Comparison of ENCODE assay signal across 18 cellular contexts in genomic region chr5:5560016-5560415, GRCh38.
"Had no signal": no experiment of that assay in that cellular context is flagged by ENCODE, and none has a peak within 500 bp of the region (broad histone marks: within the 10 kb centered on the region; RNA-seq: fewer than 3 reads in every experiment).

No MANE protein-coding gene starts in this region.

- H3K27me3 ChIP-seq: adrenal gland, gastrocnemius medialis, heart right ventricle, left lung, sigmoid colon, suprapubic skin had no signal

- H3K36me3 ChIP-seq: adrenal gland, gastrocnemius medialis, heart right ventricle, left lung, prostate gland, sigmoid colon, suprapubic skin, WERI-Rb-1 had no signal

- ATAC-seq: gastrocnemius medialis; heart right ventricle; left lung; stimulated activated naive CD8-positive, alpha-beta T cell treated with anti-CD3 and anti-CD28 coated beads, Interleukin-15, Interleukin-2, amounts not matched to agents 100 U/mL and 50 U/mL, for 24 hours had no signal

- DNase-seq: activated CD4-positive, alpha-beta T cell treated with anti-CD3 and anti-CD28 coated beads, Interleukin-2, amount 10 ng/mL, durations not matched to agents 24 days and 14 days; activated CD8-positive, alpha-beta memory T cell treated with anti-CD3 and anti-CD28 coated beads for 24 hours; activated naive CD4-positive, alpha-beta T cell treated with Interleukin-2 at 50 U/mL for 16 hours; caudate nucleus; effector CD4-positive, alpha-beta T cell; gastrocnemius medialis; heart right ventricle; islet precursor cell; left lung; sigmoid colon; stimulated activated CD4-positive, alpha-beta T cell treated with anti-CD3 and anti-CD28 coated beads, Interleukin-4, amount 100 ng/mL, for 1 hour; stimulated activated CD8-positive, alpha-beta memory T cell treated with anti-CD3 and anti-CD28 coated beads, Interleukin-4, amount 100 ng/mL, for 48 hours; stimulated activated naive CD8-positive, alpha-beta T cell treated with anti-CD3 and anti-CD28 coated beads, Interleukin-15, Interleukin-2, amounts not matched to agents 100 U/mL and 50 U/mL, for 24 hours; WERI-Rb-1 had no signal

- H3K4me3 ChIP-seq: adrenal gland, coronary artery, gastrocnemius medialis, heart right ventricle, left lung, prostate gland, sigmoid colon, suprapubic skin had no signal

- H3K4me1 ChIP-seq: adrenal gland, gastrocnemius medialis, heart right ventricle, left lung, prostate gland, sigmoid colon, suprapubic skin had no signal

- H3K27ac ChIP-seq: adrenal gland, coronary artery, gastrocnemius medialis, heart right ventricle, left lung, prostate gland, sigmoid colon, suprapubic skin, WERI-Rb-1 had no signal
